1 cellular context compared by ENCODE assay signal in genomic region chr19:1811472-1811894, GRCh38.
TF ChIP-seq lines count a peak whose summit lies in the region.

No MANE protein-coding gene starts in this region.

TF ChIP-seq in H1, 55 proteins besides CTCF, POLR2A, EP300 and RAD21:
- TF ChIP-seq SAP30 (IDR thresholded peaks at IDR 0.05; ENCODE audit: insufficient read depth, insufficient replicate concordance, low read length): no peak
- TF ChIP-seq SIRT6 (IDR thresholded peaks at IDR 0.05; ENCODE audit: low read length): no peak
- TF ChIP-seq BCL11A (IDR thresholded peaks at IDR 0.05; ENCODE audit: low read depth in 2 of 2, low read length in 2 of 2): no peak
- no peak for TF ChIP-seq CBX5 (IDR thresholded peaks at IDR 0.05; ENCODE audit: low read depth, low read length)
- no peak for TF ChIP-seq RBBP5 (IDR thresholded peaks at IDR 0.05; ENCODE audit: borderline replicate concordance, low read depth, low read length)
- no peak for TF ChIP-seq GTF2F1 (IDR thresholded peaks at IDR 0.05; ENCODE audit: borderline replicate concordance, low read depth, low read length)
- no peak for TF ChIP-seq KDM4A (IDR thresholded peaks at IDR 0.05; ENCODE audit: low read depth, low read length, severe bottlenecking)
